In genomic region chr14:94173885-94174621, GRCh38 we compare ENCODE assay signal across 1 cellular context.
A peak's percentile ranks its signal among the peaks of the same experiment; 100 is the strongest.
TF ChIP-seq lines count a peak whose summit lies in the region.

A gene with protein sequence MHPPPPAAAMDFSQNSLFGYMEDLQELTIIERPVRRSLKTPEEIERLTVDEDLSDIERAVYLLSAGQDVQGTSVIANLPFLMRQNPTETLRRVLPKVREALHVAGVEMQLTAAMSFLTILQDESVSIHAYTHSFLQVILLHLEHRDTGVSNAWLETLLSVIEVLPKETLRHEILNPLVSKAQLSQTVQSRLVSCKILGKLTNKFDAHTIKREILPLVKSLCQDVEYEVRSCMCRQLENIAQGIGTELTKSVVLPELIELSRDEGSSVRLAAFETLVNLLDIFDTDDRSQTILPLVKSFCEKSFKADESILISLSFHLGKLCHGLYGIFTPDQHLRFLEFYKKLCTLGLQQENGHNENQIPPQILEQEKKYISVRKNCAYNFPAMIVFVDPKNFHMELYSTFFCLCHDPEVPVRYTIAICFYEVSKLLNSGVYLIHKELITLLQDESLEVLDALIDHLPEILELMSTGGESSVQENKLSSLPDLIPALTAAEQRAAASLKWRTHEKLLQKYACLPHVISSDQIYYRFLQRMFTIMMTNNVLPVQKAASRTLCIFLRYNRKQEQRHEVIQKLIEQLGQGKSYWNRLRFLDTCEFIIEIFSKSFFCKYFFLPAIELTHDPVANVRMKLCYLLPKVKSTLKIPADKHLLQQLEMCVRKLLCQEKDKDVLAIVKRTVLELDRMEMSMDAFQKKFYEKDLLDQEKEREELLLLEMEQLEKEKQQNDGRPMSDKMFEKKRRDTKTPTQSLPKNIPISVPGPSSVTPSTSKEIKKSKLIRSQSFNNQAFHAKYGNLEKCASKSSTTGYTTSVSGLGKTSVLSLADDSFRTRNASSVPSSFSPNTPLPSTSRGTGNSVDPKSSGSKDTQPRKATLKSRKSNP (plus strand): TSS chr14:94174322. CDS start chr14:94174466, 144 bp downstream.

TF ChIP-seq in HepG2, 621 proteins besides CTCF, POLR2A, EP300 and RAD21 (continued from another document and continues in another):
- TF ChIP-seq, protein P1, sequence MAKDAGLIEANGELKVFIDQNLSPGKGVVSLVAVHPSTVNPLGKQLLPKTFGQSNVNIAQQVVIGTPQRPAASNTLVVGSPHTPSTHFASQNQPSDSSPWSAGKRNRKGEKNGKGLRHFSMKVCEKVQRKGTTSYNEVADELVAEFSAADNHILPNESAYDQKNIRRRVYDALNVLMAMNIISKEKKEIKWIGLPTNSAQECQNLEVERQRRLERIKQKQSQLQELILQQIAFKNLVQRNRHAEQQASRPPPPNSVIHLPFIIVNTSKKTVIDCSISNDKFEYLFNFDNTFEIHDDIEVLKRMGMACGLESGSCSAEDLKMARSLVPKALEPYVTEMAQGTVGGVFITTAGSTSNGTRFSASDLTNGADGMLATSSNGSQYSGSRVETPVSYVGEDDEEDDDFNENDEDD (CRISPR knock-in tag; IDR thresholded peaks at IDR 0.05; ENCODE audit: borderline replicate concordance), result 0 out of 2 replicates have a peak, but pooled peaks have one; percentile 29
- TF ChIP-seq HOXD1 (CRISPR knock-in tag; IDR thresholded peaks at IDR 0.05), result peak; percentile 34; the same call in 1 of the 2 replicates
- TF ChIP-seq ZNF749 (CRISPR knock-in tag; IDR thresholded peaks at IDR 0.05; ENCODE audit: borderline replicate concordance), result no peak
- TF ChIP-seq MTF2 (CRISPR knock-in tag; IDR thresholded peaks at IDR 0.05; ENCODE audit: borderline replicate concordance), result no peak
- no peak for TF ChIP-seq ZIK1 (CRISPR knock-in tag; IDR thresholded peaks at IDR 0.05; ENCODE audit: borderline replicate concordance, low read depth)
- no peak for TF ChIP-seq HNF4A (CRISPR knock-in tag; IDR thresholded peaks at IDR 0.05)
- TF ChIP-seq ZNF451 (CRISPR knock-in tag; IDR thresholded peaks at IDR 0.05), result 0 out of 2 replicates have a peak, but pooled peaks have one; percentile 66
- TF ChIP-seq ZNF552 (CRISPR knock-in tag; IDR thresholded peaks at IDR 0.05; ENCODE audit: borderline replicate concordance), result no peak
- TF ChIP-seq THYN1 (CRISPR knock-in tag; IDR thresholded peaks at IDR 0.05; ENCODE audit: borderline replicate concordance, low read depth), result no peak
- TF ChIP-seq SRSF1 (optimal IDR thresholded peaks at IDR 0.05; ENCODE audit: low read depth, low read length), result no peak
- no peak for TF ChIP-seq XRCC5 (optimal IDR thresholded peaks at IDR 0.05; ENCODE audit: low read length)
- TF ChIP-seq TMF1 (CRISPR knock-in tag; IDR thresholded peaks at IDR 0.05; ENCODE audit: low read depth), result no peak
- no peak for TF ChIP-seq MIER3 (CRISPR knock-in tag; IDR thresholded peaks at IDR 0.05; ENCODE audit: borderline replicate concordance)
- TF ChIP-seq PHF20 (CRISPR knock-in tag; IDR thresholded peaks at IDR 0.05), result no peak; the same call in 1 of the 2 replicates
- no peak for TF ChIP-seq ZNF232 (CRISPR knock-in tag; IDR thresholded peaks at IDR 0.05; ENCODE audit: borderline replicate concordance)
- no peak for TF ChIP-seq ADNP (CRISPR knock-in tag; IDR thresholded peaks at IDR 0.05)
- TF ChIP-seq SP140L (CRISPR knock-in tag; IDR thresholded peaks at IDR 0.05; ENCODE audit: borderline replicate concordance), result no peak
- TF ChIP-seq ZFP36 (IDR thresholded peaks at IDR 0.05; ENCODE audit: borderline replicate concordance, low read depth, low read length, partially characterized antibody), result no peak
- no peak for TF ChIP-seq ZSCAN25 (CRISPR knock-in tag; IDR thresholded peaks at IDR 0.05)
- 0 out of 2 replicates have a peak, but pooled peaks have one; percentile 31 for TF ChIP-seq ZNF441 (CRISPR knock-in tag; IDR thresholded peaks at IDR 0.05; ENCODE audit: borderline replicate concordance)
- no peak for TF ChIP-seq HMG20B (CRISPR knock-in tag; conservative IDR thresholded peaks at IDR 0.05)
- TF ChIP-seq, protein P2, sequence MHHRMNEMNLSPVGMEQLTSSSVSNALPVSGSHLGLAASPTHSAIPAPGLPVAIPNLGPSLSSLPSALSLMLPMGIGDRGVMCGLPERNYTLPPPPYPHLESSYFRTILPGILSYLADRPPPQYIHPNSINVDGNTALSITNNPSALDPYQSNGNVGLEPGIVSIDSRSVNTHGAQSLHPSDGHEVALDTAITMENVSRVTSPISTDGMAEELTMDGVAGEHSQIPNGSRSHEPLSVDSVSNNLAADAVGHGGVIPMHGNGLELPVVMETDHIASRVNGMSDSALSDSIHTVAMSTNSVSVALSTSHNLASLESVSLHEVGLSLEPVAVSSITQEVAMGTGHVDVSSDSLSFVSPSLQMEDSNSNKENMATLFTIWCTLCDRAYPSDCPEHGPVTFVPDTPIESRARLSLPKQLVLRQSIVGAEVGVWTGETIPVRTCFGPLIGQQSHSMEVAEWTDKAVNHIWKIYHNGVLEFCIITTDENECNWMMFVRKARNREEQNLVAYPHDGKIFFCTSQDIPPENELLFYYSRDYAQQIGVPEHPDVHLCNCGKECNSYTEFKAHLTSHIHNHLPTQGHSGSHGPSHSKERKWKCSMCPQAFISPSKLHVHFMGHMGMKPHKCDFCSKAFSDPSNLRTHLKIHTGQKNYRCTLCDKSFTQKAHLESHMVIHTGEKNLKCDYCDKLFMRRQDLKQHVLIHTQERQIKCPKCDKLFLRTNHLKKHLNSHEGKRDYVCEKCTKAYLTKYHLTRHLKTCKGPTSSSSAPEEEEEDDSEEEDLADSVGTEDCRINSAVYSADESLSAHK (CRISPR knock-in tag; IDR thresholded peaks at IDR 0.05; ENCODE audit: borderline replicate concordance), result no peak
- no peak for TF ChIP-seq ZNF367 (CRISPR knock-in tag; IDR thresholded peaks at IDR 0.05; ENCODE audit: borderline replicate concordance)
- no peak for TF ChIP-seq ZBTB21 (CRISPR knock-in tag; IDR thresholded peaks at IDR 0.05)
- TF ChIP-seq NR2F1 (CRISPR knock-in tag; IDR thresholded peaks at IDR 0.05), result no peak
- TF ChIP-seq ZNF609 (CRISPR knock-in tag; IDR thresholded peaks at IDR 0.05; ENCODE audit: borderline replicate concordance), result no peak
- no peak for TF ChIP-seq U2AF2 (IDR thresholded peaks at IDR 0.05; ENCODE audit: low read depth, low read length)
- TF ChIP-seq, protein P3, sequence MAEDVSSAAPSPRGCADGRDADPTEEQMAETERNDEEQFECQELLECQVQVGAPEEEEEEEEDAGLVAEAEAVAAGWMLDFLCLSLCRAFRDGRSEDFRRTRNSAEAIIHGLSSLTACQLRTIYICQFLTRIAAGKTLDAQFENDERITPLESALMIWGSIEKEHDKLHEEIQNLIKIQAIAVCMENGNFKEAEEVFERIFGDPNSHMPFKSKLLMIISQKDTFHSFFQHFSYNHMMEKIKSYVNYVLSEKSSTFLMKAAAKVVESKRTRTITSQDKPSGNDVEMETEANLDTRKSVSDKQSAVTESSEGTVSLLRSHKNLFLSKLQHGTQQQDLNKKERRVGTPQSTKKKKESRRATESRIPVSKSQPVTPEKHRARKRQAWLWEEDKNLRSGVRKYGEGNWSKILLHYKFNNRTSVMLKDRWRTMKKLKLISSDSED (CRISPR knock-in tag; IDR thresholded peaks at IDR 0.05), result no peak
- TF ChIP-seq, protein P4, sequence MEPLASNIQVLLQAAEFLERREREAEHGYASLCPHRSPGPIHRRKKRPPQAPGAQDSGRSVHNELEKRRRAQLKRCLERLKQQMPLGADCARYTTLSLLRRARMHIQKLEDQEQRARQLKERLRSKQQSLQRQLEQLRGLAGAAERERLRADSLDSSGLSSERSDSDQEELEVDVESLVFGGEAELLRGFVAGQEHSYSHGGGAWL (CRISPR knock-in tag; IDR thresholded peaks at IDR 0.05), result no peak
- no peak for TF ChIP-seq ZFP91 (CRISPR knock-in tag; IDR thresholded peaks at IDR 0.05; ENCODE audit: borderline replicate concordance)
- TF ChIP-seq ZNF816 (CRISPR knock-in tag; IDR thresholded peaks at IDR 0.05; ENCODE audit: borderline replicate concordance), result no peak
- no peak for TF ChIP-seq ZNF431 (CRISPR knock-in tag; IDR thresholded peaks at IDR 0.05; ENCODE audit: borderline replicate concordance, low read depth)
- no peak for TF ChIP-seq JARID2 (CRISPR knock-in tag; IDR thresholded peaks at IDR 0.05; ENCODE audit: insufficient replicate concordance)
- no peak for TF ChIP-seq CHCHD3 (CRISPR knock-in tag; IDR thresholded peaks at IDR 0.05)
- no peak for TF ChIP-seq MAFF (IDR thresholded peaks at IDR 0.05; ENCODE audit: low read depth, low read length)
- TF ChIP-seq MXD4 (CRISPR knock-in tag; IDR thresholded peaks at IDR 0.05), result no peak
- no peak for TF ChIP-seq MLXIP (CRISPR knock-in tag; IDR thresholded peaks at IDR 0.05; ENCODE audit: borderline replicate concordance)
- no peak for TF ChIP-seq KDM1A (CRISPR knock-in tag; IDR thresholded peaks at IDR 0.05)
- TF ChIP-seq PAF1 (CRISPR knock-in tag; IDR thresholded peaks at IDR 0.05), result no peak
- TF ChIP-seq ZNF414 (CRISPR knock-in tag; IDR thresholded peaks at IDR 0.05), result peak; percentile 46; the same call in 1 of the 2 replicates
- TF ChIP-seq ZMYM2 (CRISPR knock-in tag; IDR thresholded peaks at IDR 0.05), result no peak
- TF ChIP-seq, protein P5, sequence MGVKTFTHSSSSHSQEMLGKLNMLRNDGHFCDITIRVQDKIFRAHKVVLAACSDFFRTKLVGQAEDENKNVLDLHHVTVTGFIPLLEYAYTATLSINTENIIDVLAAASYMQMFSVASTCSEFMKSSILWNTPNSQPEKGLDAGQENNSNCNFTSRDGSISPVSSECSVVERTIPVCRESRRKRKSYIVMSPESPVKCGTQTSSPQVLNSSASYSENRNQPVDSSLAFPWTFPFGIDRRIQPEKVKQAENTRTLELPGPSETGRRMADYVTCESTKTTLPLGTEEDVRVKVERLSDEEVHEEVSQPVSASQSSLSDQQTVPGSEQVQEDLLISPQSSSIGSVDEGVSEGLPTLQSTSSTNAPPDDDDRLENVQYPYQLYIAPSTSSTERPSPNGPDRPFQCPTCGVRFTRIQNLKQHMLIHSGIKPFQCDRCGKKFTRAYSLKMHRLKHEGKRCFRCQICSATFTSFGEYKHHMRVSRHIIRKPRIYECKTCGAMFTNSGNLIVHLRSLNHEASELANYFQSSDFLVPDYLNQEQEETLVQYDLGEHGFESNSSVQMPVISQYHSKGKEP (CRISPR knock-in tag; IDR thresholded peaks at IDR 0.05), result no peak
- TF ChIP-seq ZFP90 (CRISPR knock-in tag; IDR thresholded peaks at IDR 0.05; ENCODE audit: borderline replicate concordance), result no peak
- no peak for TF ChIP-seq ZSCAN31 (CRISPR knock-in tag; IDR thresholded peaks at IDR 0.05; ENCODE audit: low read depth)
